25 cellular contexts compared by ENCODE assay signal in the genomic region with DNA sequence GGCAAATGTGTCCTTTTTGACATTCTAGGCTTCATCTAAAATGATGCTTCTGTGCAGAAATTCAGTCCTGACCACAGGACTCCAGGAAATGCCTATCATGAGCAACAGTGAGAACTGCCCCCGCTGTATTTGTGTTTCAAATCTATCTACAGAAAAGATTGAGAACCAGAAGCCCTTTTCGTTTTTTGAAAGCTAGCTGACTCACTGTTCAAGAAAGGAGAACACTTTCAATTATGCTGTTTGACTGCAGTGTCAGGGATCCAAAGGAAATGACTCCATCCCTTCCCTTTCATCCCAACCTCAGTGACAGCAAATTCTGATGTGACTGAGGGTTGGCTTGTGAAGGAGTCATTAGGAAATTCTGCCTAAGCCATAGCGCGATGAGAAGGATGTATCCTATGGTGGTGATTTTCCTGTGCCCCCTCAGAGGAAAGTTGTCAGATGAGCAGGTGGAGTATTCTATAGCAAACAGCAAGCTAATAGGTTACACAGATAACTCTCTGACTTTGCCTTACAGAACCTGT.
DNase-seq lines count a peak whose midpoint lies in the region; ATAC-seq and FAIRE-seq lines count a peak whose summit lies in the region.
"Had no signal": no experiment of that assay in that cellular context is flagged by ENCODE, and none has a peak within 500 bp of the region (broad histone marks: within the 10 kb centered on the region; RNA-seq: fewer than 3 reads in every experiment).

No MANE protein-coding gene starts in this region.

- no peaks in the 10 kb centered on the region for H3K9me3 ChIP-seq in mesodermal cell (ENCODE audit: control insufficient read depth, low read length)
- H3K9me3 ChIP-seq: A549, BE2C had no signal

- intact Hi-C loops in left cardiac atrium (cut with DNase I), result no loop called here

- H3K27ac ChIP-seq in mesodermal cell (ENCODE audit: low read depth, low read length, severe bottlenecking), result peak overlapping the region; percentile 4
- H3K27ac ChIP-seq: A549; BLaER1 treated with 17β-estradiol and CSF1 and Interleukin-3, amounts not matched to agents 10 nM and 100 nM had no signal

- CTCF ChIA-PET in activated CD8-positive, alpha-beta T cell treated with anti-CD3 and anti-CD28 coated beads, Interleukin-2, amount 10 ng/mL, durations not matched to agents 7 days and 5 days (lab: Charles Lee), result no interaction called here

- H3K4me1 ChIP-seq in mesodermal cell (ENCODE audit: control insufficient read depth, insufficient read depth, low read length, poor library complexity, severe bottlenecking), result peaks cover 13% of the 10 kb centered on the region
- H3K4me1 ChIP-seq: A549, BE2C had no signal

- no peak for FAIRE-seq in urothelium cell line (lab: Jason Lieb, UNC)
- FAIRE-seq: A549, D721Med, GM12891, GM18507 had no signal

- H3K27me3 Mint-ChIP-seq in activated CD8-positive, alpha-beta T cell treated with anti-CD3 and anti-CD28 coated beads, Interleukin-2, amount 10 ng/mL, durations not matched to agents 7 days and 5 days (ENCODE audit: low read depth), result no peaks in the 10 kb centered on the region
- H3K27me3 Mint-ChIP-seq: CD4-positive, alpha-beta T cell; CD8-positive, alpha-beta memory T cell had no signal

- H3K4me3 ChIP-seq in mesodermal cell (ENCODE audit: extremely low read depth, insufficient read depth, low read length, poor library complexity, severe bottlenecking), result no peak overlapping the region
- H3K4me3 ChIP-seq: A549; BLaER1 treated with 17β-estradiol and CSF1 and Interleukin-3, amounts not matched to agents 10 nM and 100 nM; GM23338 had no signal

- WGBS in mesodermal cell (ENCODE audit: insufficient coverage in 2 of 2), 2 experiments, result 81 to 100% methylated on average over 1 to 4 of the region's 4 CpGs

- no peaks in the 10 kb centered on the region for H3K36me3 Mint-ChIP-seq in activated CD8-positive, alpha-beta T cell treated with anti-CD3 and anti-CD28 coated beads, Interleukin-2, amount 10 ng/mL, durations not matched to agents 7 days and 5 days (ENCODE audit: low read depth)
- H3K36me3 Mint-ChIP-seq: CD14-positive monocyte; CD8-positive, alpha-beta memory T cell had no signal

- H3K4me1 Mint-ChIP-seq in activated CD8-positive, alpha-beta T cell treated with anti-CD3 and anti-CD28 coated beads, Interleukin-2, amount 10 ng/mL, durations not matched to agents 7 days and 5 days (ENCODE audit: low read depth), result no peaks in the 10 kb centered on the region
- H3K4me1 Mint-ChIP-seq: CD14-positive monocyte; CD8-positive, alpha-beta memory T cell; GM23338; H9 had no signal

- H3K9me3 Mint-ChIP-seq in activated CD8-positive, alpha-beta T cell treated with anti-CD3 and anti-CD28 coated beads, Interleukin-2, amount 10 ng/mL, durations not matched to agents 7 days and 5 days (ENCODE audit: insufficient read depth), result no peaks in the 10 kb centered on the region

- ATAC-seq in activated CD8-positive, alpha-beta T cell treated with anti-CD3 and anti-CD28 coated beads, Interleukin-2, amount 10 ng/mL, durations not matched to agents 7 days and 5 days, result no peak
- no peak for ATAC-seq in left cardiac atrium
- ATAC-seq: A549, GM23338, HCT116 had no signal

- no peak overlapping the region for H3K27ac Mint-ChIP-seq in activated CD8-positive, alpha-beta T cell treated with anti-CD3 and anti-CD28 coated beads, Interleukin-2, amount 10 ng/mL, durations not matched to agents 7 days and 5 days
- H3K27ac Mint-ChIP-seq: CD14-positive monocyte; CD4-positive, alpha-beta T cell; CD8-positive, alpha-beta memory T cell; GM23338; H9 had no signal

- no peak overlapping the region for H3K4me3 Mint-ChIP-seq in activated CD8-positive, alpha-beta T cell treated with anti-CD3 and anti-CD28 coated beads, Interleukin-2, amount 10 ng/mL, durations not matched to agents 7 days and 5 days
- H3K4me3 Mint-ChIP-seq: CD14-positive monocyte; CD4-positive, alpha-beta T cell; CD8-positive, alpha-beta memory T cell; GM23338; H9 had no signal

- no peaks in the 10 kb centered on the region for H3K36me3 ChIP-seq in mesodermal cell (ENCODE audit: control insufficient read depth, insufficient read depth, low read length)
- H3K36me3 ChIP-seq: BE2C; BLaER1 treated with 17β-estradiol and CSF1 and Interleukin-3, amounts not matched to agents 10 nM and 100 nM had no signal

- DNase-seq in HT1080 (ENCODE audit: low read depth), result peak; percentile 91
- DNase-seq in RPMI7951 (ENCODE audit: low read depth), result peak; percentile 58
- DNase-seq in activated CD8-positive, alpha-beta T cell treated with anti-CD3 and anti-CD28 coated beads, Interleukin-2, amount 10 ng/mL, durations not matched to agents 7 days and 5 days, result no peak
- DNase-seq in urothelium cell line (ENCODE audit: low spot score), result no peak
- DNase-seq in left cardiac atrium, result no peak
- no peak for DNase-seq in Kasumi-1 (lab: John Stamatoyannopoulos, UW)
- DNase-seq: 8988T; ACHN; AML-193; BE2C; CD4-positive, alpha-beta T cell; CD8-positive, alpha-beta memory T cell; DMS 273 treated with DMSO at 0.1 percent for 48 hours; DMS79; GF-D8; H9 had no signal

- POLR2A ChIA-PET in activated CD8-positive, alpha-beta T cell treated with anti-CD3 and anti-CD28 coated beads, Interleukin-2, amount 10 ng/mL, durations not matched to agents 7 days and 5 days (lab: Charles Lee), result no interaction called here

Comparison
In these comparisons a context has a peak if more than half of its experiments do, and no peak if none do; other contexts are left out.
1. DNase-seq: peak in HT1080 (single experiment) and RPMI7951 (single experiment); none in activated CD8-positive, alpha-beta T cell treated with anti-CD3 and anti-CD28 coated beads, Interleukin-2, amount 10 ng/mL, durations not matched to agents 7 days and 5 days (single experiment), urothelium cell line (single experiment), left cardiac atrium (single experiment) and Kasumi-1 (0 of 2).